Comparison of ENCODE assay signal across 8 cellular contexts in the genomic region with DNA sequence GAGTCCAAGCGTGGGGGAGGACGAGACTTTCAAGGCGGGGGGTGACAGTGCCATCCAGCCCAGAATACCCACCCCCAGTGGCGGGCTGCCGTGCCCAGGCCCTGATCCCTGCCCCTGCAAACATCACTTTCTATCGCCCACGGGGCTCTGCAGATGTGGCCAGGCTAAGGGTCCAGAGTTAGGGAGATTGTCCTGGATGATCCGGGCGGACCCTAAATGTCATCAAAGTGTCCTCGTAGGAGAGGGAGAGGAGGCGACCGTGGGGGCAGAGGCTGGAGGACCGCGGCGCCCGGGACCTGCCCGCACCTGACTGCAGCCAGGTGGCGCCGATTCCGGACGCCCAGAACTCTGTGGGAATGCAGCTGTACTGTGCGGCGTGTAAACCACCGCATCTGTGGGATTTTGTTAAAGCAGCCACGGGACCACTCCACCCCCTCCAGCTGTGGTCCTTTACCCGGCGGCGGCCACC. TPM values are rescaled to one million over a fixed set of nuclear protein-coding genes. Genes with fewer than 3 reads are reported as not detected.
DNase-seq lines count a peak whose midpoint lies in the region; TF ChIP-seq lines count a peak whose summit lies in the region.

No MANE protein-coding gene starts in this region.

- no peaks in the 10 kb centered on the region for H3K9me3 Mint-ChIP-seq in chondrocyte (ENCODE audit: low read depth)
- no peaks in the 10 kb centered on the region for H3K9me3 Mint-ChIP-seq in mesothelial cell of epicardium

- H3K27me3 Mint-ChIP-seq in chondrocyte (ENCODE audit: low read depth) (peaks cover 11% of the 10 kb centered on the region), mesothelial cell of epicardium (ENCODE audit: low read depth) (peaks cover 16% of the 10 kb centered on the region)

- H3K4me1 Mint-ChIP-seq in chondrocyte (ENCODE audit: low read depth) (peaks cover 12% of the 10 kb centered on the region), mesothelial cell of epicardium (peaks cover 5% of the 10 kb centered on the region)

- H3K27ac Mint-ChIP-seq in chondrocyte (ENCODE audit: unreplicated experiment): no peak overlapping the region
- no peak overlapping the region for H3K27ac Mint-ChIP-seq in mesothelial cell of epicardium

- no peak overlapping the region for H3K4me3 ChIP-seq in LNCaP clone FGC (ENCODE audit: low read depth, low read length)

- H3K36me3 Mint-ChIP-seq in chondrocyte (ENCODE audit: low read depth): no peaks in the 10 kb centered on the region
- H3K36me3 Mint-ChIP-seq in mesothelial cell of epicardium: no peaks in the 10 kb centered on the region

- TF ChIP-seq CTCF in LNCaP clone FGC (IDR thresholded peaks at IDR 0.05; ENCODE audit: control insufficient read depth, extremely low read depth, insufficient read depth): peak; percentile 20; the same call in 1 of the 2 replicates
- TF ChIP-seq CTCF in chondrocyte (IDR thresholded peaks at IDR 0.05): peak; percentile 65
- TF ChIP-seq CTCF in mesothelial cell of epicardium (IDR thresholded peaks at IDR 0.05; ENCODE audit: unreplicated experiment): no peak

- peak overlapping the region; percentile 59 for H3K4me3 Mint-ChIP-seq in chondrocyte (ENCODE audit: unreplicated experiment)
- peak overlapping the region; percentile 65 for H3K4me3 Mint-ChIP-seq in mesothelial cell of epicardium

- DNase-seq in activated T-cell treated with anti-CD3 and anti-CD28 coated beads, Interleukin-2, amount 50 U/mL, for 1 hour: peak; percentile 32
- no peak for DNase-seq in activated T-cell treated with anti-CD3 and anti-CD28 coated beads for 4 hours
- no peak for DNase-seq in LNCaP clone FGC (ENCODE audit: low read depth)
- no peak for DNase-seq in chondrocyte (ENCODE audit: low spot score)
- DNase-seq in mesothelial cell of epicardium (ENCODE audit: low spot score in 2 of 2, unreplicated experiment in 2 of 2): no peak
- no peak for DNase-seq in dermis blood vessel endothelial cell
- DNase-seq in kidney glomerular epithelial cell (lab: John Stamatoyannopoulos, UW): no peak
- no peak for DNase-seq in NCI-H524 treated with DMSO at 0.1 percent for 48 hours (lab: John Stamatoyannopoulos, UW)

RNA-seq across cellular contexts. Expression of gene GJA3, which starts 32.4 kb away (rescaled TPM):
- 0.17 to 0.37 TPM (median 0.33 TPM) in 3 replicates for total RNA-seq in chondrocyte
- 4.4 to 5.3 TPM (median 5.2 TPM) in 3 replicates for total RNA-seq in mesothelial cell of epicardium
- under 0.01 TPM in 1 of 2 replicates, not detected in the other for total RNA-seq in dermis blood vessel endothelial cell
